Comparison of ENCODE assay signal across 33 cellular contexts in the genomic region with DNA sequence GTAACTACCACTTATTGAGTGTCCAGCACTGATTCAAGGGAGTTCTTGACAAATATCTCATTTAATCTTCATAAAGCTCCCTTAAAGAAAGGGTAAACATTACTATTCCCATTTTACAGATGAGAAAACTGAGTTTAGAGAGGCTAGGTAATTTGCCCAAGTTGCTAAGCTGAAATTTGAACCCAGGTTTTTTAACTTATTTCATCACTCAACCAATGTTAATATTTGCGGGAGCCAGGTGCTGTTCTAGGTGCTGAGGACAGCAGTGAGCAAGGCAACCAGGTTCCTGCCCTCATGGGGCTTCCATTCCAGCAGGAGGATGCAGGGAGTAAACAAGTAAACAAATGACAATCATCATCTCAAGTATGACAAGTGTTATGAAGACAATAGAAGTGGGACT.
"Had no signal": no experiment of that assay in that cellular context is flagged by ENCODE, and none has a peak within 500 bp of the region (broad histone marks: within the 10 kb centered on the region; RNA-seq: fewer than 3 reads in every experiment).

No MANE protein-coding gene starts in this region.

- H3K9me3 ChIP-seq: adrenal gland, ascending aorta, body of pancreas, breast epithelium had no signal

- FAIRE-seq: astrocyte, bronchial epithelial cell had no signal

- H3K36me3 ChIP-seq: adrenal gland, ascending aorta, brain microvascular endothelial cell, breast epithelium, cardiac muscle cell had no signal

- H3K27me3 ChIP-seq: adrenal gland, ascending aorta, body of pancreas, brain microvascular endothelial cell, cardiac muscle cell had no signal

- H3K4me3 ChIP-seq: adrenal gland, ascending aorta, body of pancreas, breast epithelium, cardiac muscle cell had no signal

- H3K27ac ChIP-seq: adrenal gland, ascending aorta, body of pancreas, brain microvascular endothelial cell, breast epithelium, cardiac muscle cell had no signal

- H3K4me1 ChIP-seq: adrenal gland, ascending aorta, body of pancreas, breast epithelium had no signal

- DNase-seq: activated effector memory CD4-positive, alpha-beta T cell treated with anti-CD3 and anti-CD28 coated beads, Interleukin-2, amount 50 U/mL, for 16 hours; activated effector memory CD4-positive, alpha-beta T cell treated with Interleukin-2 at 50 U/mL for 16 hours; activated gamma-delta T cell; activated gamma-delta T cell treated with Interleukin-2 at 50 U/mL for 16 hours; activated naive CD4-positive, alpha-beta T cell; activated naive CD4-positive, alpha-beta T cell treated with anti-CD3 and anti-CD28 coated beads for 36 hours; activated naive CD4-positive, alpha-beta T cell treated with anti-CD3 and anti-CD28 coated beads, Interleukin-2, amount 10 ng/mL, durations not matched to agents 7 days and 5 days; activated naive CD4-positive, alpha-beta T cell treated with anti-CD3 and anti-CD28 coated beads, Interleukin-2, amount 50 U/mL, for 16 hours; activated naive CD4-positive, alpha-beta T cell treated with Interleukin-2 at 50 U/mL for 16 hours; activated naive CD8-positive, alpha-beta T cell treated with anti-CD3 and anti-CD28 coated beads for 36 hours; activated naive CD8-positive, alpha-beta T cell treated with anti-CD3 and anti-CD28 coated beads, Interleukin-2, amount 10 ng/mL, durations not matched to agents 7 days and 5 days; activated naive CD8-positive, alpha-beta T cell treated with anti-CD3 and anti-CD28 coated beads, Interleukin-2, amount 50 U/mL, for 24 hours; activated T-cell treated with anti-CD3 and anti-CD28 coated beads, Interleukin-2, amount 50 U/mL, for 24 hours; activated T-cell treated with anti-CD3 and anti-CD28 coated beads, Interleukin-2, amount 50 U/mL, for 4 hours; activated T-cell treated with anti-CD3 and anti-CD28 coated beads, Interleukin-2, amount 50 U/mL, for 48 hours; activated T-cell treated with anti-CD3 and anti-CD28 coated beads, Interleukin-2, amount 50 U/mL, for 72 hours; adrenal gland; amniotic stem cell; amygdala; anterior cingulate cortex; aorta; body of pancreas; brain microvascular endothelial cell; caudate nucleus; central memory CD4-positive, alpha-beta T cell; cerebellar nuclear complex had no signal

- ATAC-seq: activated naive CD4-positive, alpha-beta T cell treated with anti-CD3 and anti-CD28 coated beads, Interleukin-2, amount 50 U/mL, for 72 hours; activated naive CD8-positive, alpha-beta T cell treated with anti-CD3 and anti-CD28 coated beads, Interleukin-2, amount 50 U/mL, for 24 hours; activated T-cell treated with anti-CD3 and anti-CD28 coated beads, Interleukin-2, amount 50 U/mL, for 4 hours; activated T-cell treated with anti-CD3 and anti-CD28 coated beads, Interleukin-2, amount 50 U/mL, for 72 hours; activated T-helper 17 cell treated with anti-CD3 and anti-CD28 coated beads, Interleukin-2, amount 50 U/mL, for 72 hours; body of pancreas had no signal
